Comparison of ENCODE assay signal across 1 cellular context in genomic region chr7:1024876-1025746, GRCh38.
TF ChIP-seq lines count a peak whose summit lies in the region.

No MANE protein-coding gene starts in this region.

TF ChIP-seq in GM12878, 131 proteins besides CTCF, POLR2A, EP300 and RAD21 (continues in another document):
- TF ChIP-seq YBX1 (IDR thresholded peaks at IDR 0.05): no peak
- TF ChIP-seq ATF3 (IDR thresholded peaks at IDR 0.05; ENCODE audit: borderline replicate concordance, extremely low read depth, low read depth, low read length): no peak
- no peak for TF ChIP-seq CEBPB (IDR thresholded peaks at IDR 0.05; ENCODE audit: borderline replicate concordance in 1 of 2, low read depth in 2 of 2, low read length in 2 of 2)
- no peak for TF ChIP-seq MYB (IDR thresholded peaks at IDR 0.05; ENCODE audit: borderline replicate concordance, low read depth, low read length)
- no peak for TF ChIP-seq SIN3A (IDR thresholded peaks at IDR 0.05; ENCODE audit: low read depth, low read length)
- no peak for TF ChIP-seq ZZZ3 (IDR thresholded peaks at IDR 0.05; ENCODE audit: control insufficient read depth, insufficient read length, low read depth)
- TF ChIP-seq ZNF24 (IDR thresholded peaks at IDR 0.05): no peak
- TF ChIP-seq RUNX3 (IDR thresholded peaks at IDR 0.05; ENCODE audit: low read length): no peak
- TF ChIP-seq E4F1 (IDR thresholded peaks at IDR 0.05; ENCODE audit: borderline replicate concordance, partially characterized antibody): no peak
- 0 out of 2 replicates have a peak, but pooled peaks have one; percentile 33 for TF ChIP-seq SMARCA5 (IDR thresholded peaks at IDR 0.05)
- TF ChIP-seq ESRRA (IDR thresholded peaks at IDR 0.05; ENCODE audit: low read length): no peak
- TF ChIP-seq REST (IDR thresholded peaks at IDR 0.05; ENCODE audit: low read depth, low read length): no peak
- TF ChIP-seq PAX5 (IDR thresholded peaks at IDR 0.05; ENCODE audit: borderline replicate concordance, low read depth, low read length): 0 out of 2 replicates have a peak, but pooled peaks have one; percentile 11
- no peak for TF ChIP-seq IKZF2 (IDR thresholded peaks at IDR 0.05)
- TF ChIP-seq ZBTB40 (IDR thresholded peaks at IDR 0.05; ENCODE audit: borderline replicate concordance): no peak; the same call in 1 of the 2 replicates
- no peak for TF ChIP-seq USF1 (IDR thresholded peaks at IDR 0.05; ENCODE audit: borderline replicate concordance, extremely low read length, insufficient read depth, low read depth, low read length)
- TF ChIP-seq KAT2A (conservative IDR thresholded peaks at IDR 0.05; ENCODE audit: control insufficient read depth, low read depth, low read length): no peak
- no peak for TF ChIP-seq STAT3 (IDR thresholded peaks at IDR 0.05; ENCODE audit: low read depth, low read length)
- TF ChIP-seq YY1 (IDR thresholded peaks at IDR 0.05; ENCODE audit: low read depth, low read length): no peak
- no peak for TF ChIP-seq NRF1 (conservative IDR thresholded peaks at IDR 0.05; ENCODE audit: low read depth, low read length)
- peak; percentile 56; the same call in 1 of the 2 replicates for TF ChIP-seq WRNIP1 (IDR thresholded peaks at IDR 0.05; ENCODE audit: borderline replicate concordance, low read depth, low read length)
- 0 out of 2 replicates have a peak, but pooled peaks have one; percentile 27 for TF ChIP-seq MXI1 (IDR thresholded peaks at IDR 0.05; ENCODE audit: low read depth, low read length)
- no peak for TF ChIP-seq ZNF622 (IDR thresholded peaks at IDR 0.05)
- no peak for TF ChIP-seq BHLHE40 (IDR thresholded peaks at IDR 0.05; ENCODE audit: borderline replicate concordance in 1 of 2, low read depth in 2 of 2, low read length in 1 of 2)
- TF ChIP-seq JUNB (IDR thresholded peaks at IDR 0.05): no peak
- TF ChIP-seq HDAC2 (IDR thresholded peaks at IDR 0.05): no peak
- no peak for TF ChIP-seq FOXM1 (IDR thresholded peaks at IDR 0.05; ENCODE audit: low read depth, low read length)
- TF ChIP-seq ZBTB11 (CRISPR knock-in tag; IDR thresholded peaks at IDR 0.05): no peak
- TF ChIP-seq PML (IDR thresholded peaks at IDR 0.05; ENCODE audit: low read length): no peak
- TF ChIP-seq MAX (IDR thresholded peaks at IDR 0.05; ENCODE audit: low read depth, low read length): no peak
- no peak for TF ChIP-seq SRF (IDR thresholded peaks at IDR 0.05; ENCODE audit: low read depth in 2 of 2, low read length in 2 of 2)
- TF ChIP-seq CEBPZ (IDR thresholded peaks at IDR 0.05; ENCODE audit: low read depth, low read length): no peak
- no peak for TF ChIP-seq DPF2 (IDR thresholded peaks at IDR 0.05)
- TF ChIP-seq PKNOX1 (IDR thresholded peaks at IDR 0.05): no peak
- no peak for TF ChIP-seq E2F8 (IDR thresholded peaks at IDR 0.05; ENCODE audit: low read depth, partially characterized antibody)
